ENCODE assay signal across 1 cellular context in the genomic region with DNA sequence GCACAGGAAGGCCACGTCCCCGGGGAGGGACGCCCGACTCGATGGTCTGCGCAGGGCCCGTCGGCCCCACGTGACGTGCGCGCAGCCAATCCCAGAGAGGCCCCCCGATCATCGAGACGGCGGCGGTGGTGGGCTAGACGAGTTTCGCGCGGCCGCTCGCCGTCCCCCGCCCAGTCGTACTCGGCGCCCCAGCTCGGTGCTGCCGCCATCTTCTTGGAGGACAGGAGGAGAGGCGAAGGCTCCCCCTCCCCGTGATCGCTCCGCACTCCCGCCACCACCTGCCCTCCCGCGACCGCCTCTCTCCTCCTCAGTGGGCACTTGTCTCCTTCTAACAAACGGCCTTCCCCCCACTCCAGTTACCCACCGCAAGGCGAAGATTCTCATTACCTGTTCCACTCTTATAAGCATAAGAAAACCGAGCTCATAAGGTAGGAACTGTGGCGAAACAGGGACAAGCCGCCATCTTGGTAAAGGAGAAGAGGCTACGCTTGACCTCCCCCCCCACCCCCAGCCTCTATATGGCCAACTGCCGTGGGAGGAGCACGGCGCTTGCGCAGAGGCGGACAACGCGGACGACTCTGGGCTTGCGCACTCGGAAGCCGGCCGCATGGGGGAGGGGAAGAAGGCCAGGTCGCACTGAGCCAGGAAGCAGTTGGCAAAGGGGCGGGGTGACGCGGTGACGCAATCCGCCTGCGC.
TF ChIP-seq lines count a peak whose summit lies in the region.

A gene with protein sequence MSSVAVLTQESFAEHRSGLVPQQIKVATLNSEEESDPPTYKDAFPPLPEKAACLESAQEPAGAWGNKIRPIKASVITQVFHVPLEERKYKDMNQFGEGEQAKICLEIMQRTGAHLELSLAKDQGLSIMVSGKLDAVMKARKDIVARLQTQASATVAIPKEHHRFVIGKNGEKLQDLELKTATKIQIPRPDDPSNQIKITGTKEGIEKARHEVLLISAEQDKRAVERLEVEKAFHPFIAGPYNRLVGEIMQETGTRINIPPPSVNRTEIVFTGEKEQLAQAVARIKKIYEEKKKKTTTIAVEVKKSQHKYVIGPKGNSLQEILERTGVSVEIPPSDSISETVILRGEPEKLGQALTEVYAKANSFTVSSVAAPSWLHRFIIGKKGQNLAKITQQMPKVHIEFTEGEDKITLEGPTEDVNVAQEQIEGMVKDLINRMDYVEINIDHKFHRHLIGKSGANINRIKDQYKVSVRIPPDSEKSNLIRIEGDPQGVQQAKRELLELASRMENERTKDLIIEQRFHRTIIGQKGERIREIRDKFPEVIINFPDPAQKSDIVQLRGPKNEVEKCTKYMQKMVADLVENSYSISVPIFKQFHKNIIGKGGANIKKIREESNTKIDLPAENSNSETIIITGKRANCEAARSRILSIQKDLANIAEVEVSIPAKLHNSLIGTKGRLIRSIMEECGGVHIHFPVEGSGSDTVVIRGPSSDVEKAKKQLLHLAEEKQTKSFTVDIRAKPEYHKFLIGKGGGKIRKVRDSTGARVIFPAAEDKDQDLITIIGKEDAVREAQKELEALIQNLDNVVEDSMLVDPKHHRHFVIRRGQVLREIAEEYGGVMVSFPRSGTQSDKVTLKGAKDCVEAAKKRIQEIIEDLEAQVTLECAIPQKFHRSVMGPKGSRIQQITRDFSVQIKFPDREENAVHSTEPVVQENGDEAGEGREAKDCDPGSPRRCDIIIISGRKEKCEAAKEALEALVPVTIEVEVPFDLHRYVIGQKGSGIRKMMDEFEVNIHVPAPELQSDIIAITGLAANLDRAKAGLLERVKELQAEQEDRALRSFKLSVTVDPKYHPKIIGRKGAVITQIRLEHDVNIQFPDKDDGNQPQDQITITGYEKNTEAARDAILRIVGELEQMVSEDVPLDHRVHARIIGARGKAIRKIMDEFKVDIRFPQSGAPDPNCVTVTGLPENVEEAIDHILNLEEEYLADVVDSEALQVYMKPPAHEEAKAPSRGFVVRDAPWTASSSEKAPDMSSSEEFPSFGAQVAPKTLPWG (N-terminal part only) (minus strand): TSS at position 490 of the 696 bp plus-strand sequence. CDS start 48,803 bp downstream, outside the sequence.

TF ChIP-seq in HepG2, 621 proteins besides CTCF, POLR2A, EP300 and RAD21 (continued from another document and continues in another):
- TF ChIP-seq, protein P1, sequence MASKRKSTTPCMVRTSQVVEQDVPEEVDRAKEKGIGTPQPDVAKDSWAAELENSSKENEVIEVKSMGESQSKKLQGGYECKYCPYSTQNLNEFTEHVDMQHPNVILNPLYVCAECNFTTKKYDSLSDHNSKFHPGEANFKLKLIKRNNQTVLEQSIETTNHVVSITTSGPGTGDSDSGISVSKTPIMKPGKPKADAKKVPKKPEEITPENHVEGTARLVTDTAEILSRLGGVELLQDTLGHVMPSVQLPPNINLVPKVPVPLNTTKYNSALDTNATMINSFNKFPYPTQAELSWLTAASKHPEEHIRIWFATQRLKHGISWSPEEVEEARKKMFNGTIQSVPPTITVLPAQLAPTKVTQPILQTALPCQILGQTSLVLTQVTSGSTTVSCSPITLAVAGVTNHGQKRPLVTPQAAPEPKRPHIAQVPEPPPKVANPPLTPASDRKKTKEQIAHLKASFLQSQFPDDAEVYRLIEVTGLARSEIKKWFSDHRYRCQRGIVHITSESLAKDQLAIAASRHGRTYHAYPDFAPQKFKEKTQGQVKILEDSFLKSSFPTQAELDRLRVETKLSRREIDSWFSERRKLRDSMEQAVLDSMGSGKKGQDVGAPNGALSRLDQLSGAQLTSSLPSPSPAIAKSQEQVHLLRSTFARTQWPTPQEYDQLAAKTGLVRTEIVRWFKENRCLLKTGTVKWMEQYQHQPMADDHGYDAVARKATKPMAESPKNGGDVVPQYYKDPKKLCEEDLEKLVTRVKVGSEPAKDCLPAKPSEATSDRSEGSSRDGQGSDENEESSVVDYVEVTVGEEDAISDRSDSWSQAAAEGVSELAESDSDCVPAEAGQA (IDR thresholded peaks at IDR 0.05; ENCODE audit: low read depth): peak; percentile 90
- TF ChIP-seq, protein P1 (CRISPR knock-in tag; IDR thresholded peaks at IDR 0.05; ENCODE audit: borderline replicate concordance): 0 out of 2 replicates have a peak, but pooled peaks have one; percentile 60
- peak; percentile 29; the same call in 1 of the 2 replicates for TF ChIP-seq MIXL1 (CRISPR knock-in tag; IDR thresholded peaks at IDR 0.05)
- no peak for TF ChIP-seq HOXA9 (CRISPR knock-in tag; IDR thresholded peaks at IDR 0.05; ENCODE audit: borderline replicate concordance)
- TF ChIP-seq THYN1 (CRISPR knock-in tag; IDR thresholded peaks at IDR 0.05; ENCODE audit: borderline replicate concordance, low read depth): no peak
- TF ChIP-seq ZNF317 (CRISPR knock-in tag; IDR thresholded peaks at IDR 0.05): peak; percentile 93
- no peak for TF ChIP-seq JUNB (CRISPR knock-in tag; IDR thresholded peaks at IDR 0.05; ENCODE audit: borderline replicate concordance)
- TF ChIP-seq KDM4B (CRISPR knock-in tag; IDR thresholded peaks at IDR 0.05): peak; percentile 81; the same call in 1 of the 2 replicates
- no peak; the same call in 1 of the 2 replicates for TF ChIP-seq TGIF2 (CRISPR knock-in tag; IDR thresholded peaks at IDR 0.05)
- no peak; the same call in 1 of the 2 replicates for TF ChIP-seq KLF15 (CRISPR knock-in tag; IDR thresholded peaks at IDR 0.05; ENCODE audit: borderline replicate concordance)
- no peak; the same call in 1 of the 2 replicates for TF ChIP-seq ZNF703 (CRISPR knock-in tag; IDR thresholded peaks at IDR 0.05; ENCODE audit: borderline replicate concordance)
- no peak; the same call in 1 of the 2 replicates for TF ChIP-seq ZNF766 (CRISPR knock-in tag; IDR thresholded peaks at IDR 0.05; ENCODE audit: borderline replicate concordance)
- no peak for TF ChIP-seq ZNF430 (CRISPR knock-in tag; IDR thresholded peaks at IDR 0.05)
- TF ChIP-seq ZNF354B (CRISPR knock-in tag; IDR thresholded peaks at IDR 0.05): no peak; the same call in 1 of the 2 replicates
- TF ChIP-seq ZBTB38 (CRISPR knock-in tag; IDR thresholded peaks at IDR 0.05): peak; percentile 83; the same call in 1 of the 2 replicates
- peak; percentile 75 for TF ChIP-seq ZSCAN21 (CRISPR knock-in tag; IDR thresholded peaks at IDR 0.05; ENCODE audit: borderline replicate concordance)
- peak; percentile 84; the same call in 1 of the 2 replicates for TF ChIP-seq ZC3H13 (CRISPR knock-in tag; IDR thresholded peaks at IDR 0.05)
- peak; percentile 49; the same call in 1 of the 2 replicates for TF ChIP-seq ZNF589 (CRISPR knock-in tag; conservative IDR thresholded peaks at IDR 0.05)
- TF ChIP-seq HNRNPH1 (optimal IDR thresholded peaks at IDR 0.05; ENCODE audit: low read depth, low read length): peak; percentile 69
- no peak; the same call in 1 of the 2 replicates for TF ChIP-seq ZSCAN12 (CRISPR knock-in tag; IDR thresholded peaks at IDR 0.05)
- TF ChIP-seq, protein P2, sequence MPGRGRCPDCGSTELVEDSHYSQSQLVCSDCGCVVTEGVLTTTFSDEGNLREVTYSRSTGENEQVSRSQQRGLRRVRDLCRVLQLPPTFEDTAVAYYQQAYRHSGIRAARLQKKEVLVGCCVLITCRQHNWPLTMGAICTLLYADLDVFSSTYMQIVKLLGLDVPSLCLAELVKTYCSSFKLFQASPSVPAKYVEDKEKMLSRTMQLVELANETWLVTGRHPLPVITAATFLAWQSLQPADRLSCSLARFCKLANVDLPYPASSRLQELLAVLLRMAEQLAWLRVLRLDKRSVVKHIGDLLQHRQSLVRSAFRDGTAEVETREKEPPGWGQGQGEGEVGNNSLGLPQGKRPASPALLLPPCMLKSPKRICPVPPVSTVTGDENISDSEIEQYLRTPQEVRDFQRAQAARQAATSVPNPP (CRISPR knock-in tag; IDR thresholded peaks at IDR 0.05): peak; percentile 96
- peak; percentile 44; the same call in 1 of the 2 replicates for TF ChIP-seq SP140L (CRISPR knock-in tag; IDR thresholded peaks at IDR 0.05; ENCODE audit: borderline replicate concordance)
- peak; percentile 12; the same call in 1 of the 2 replicates for TF ChIP-seq ZNF564 (CRISPR knock-in tag; IDR thresholded peaks at IDR 0.05)
- peak; percentile 91 for TF ChIP-seq CEBPG (CRISPR knock-in tag; IDR thresholded peaks at IDR 0.05)
- TF ChIP-seq ZSCAN25 (CRISPR knock-in tag; IDR thresholded peaks at IDR 0.05): peak; percentile 52
- TF ChIP-seq HDAC6 (IDR thresholded peaks at IDR 0.05; ENCODE audit: low read depth, low read length): no peak
- TF ChIP-seq, protein P3, sequence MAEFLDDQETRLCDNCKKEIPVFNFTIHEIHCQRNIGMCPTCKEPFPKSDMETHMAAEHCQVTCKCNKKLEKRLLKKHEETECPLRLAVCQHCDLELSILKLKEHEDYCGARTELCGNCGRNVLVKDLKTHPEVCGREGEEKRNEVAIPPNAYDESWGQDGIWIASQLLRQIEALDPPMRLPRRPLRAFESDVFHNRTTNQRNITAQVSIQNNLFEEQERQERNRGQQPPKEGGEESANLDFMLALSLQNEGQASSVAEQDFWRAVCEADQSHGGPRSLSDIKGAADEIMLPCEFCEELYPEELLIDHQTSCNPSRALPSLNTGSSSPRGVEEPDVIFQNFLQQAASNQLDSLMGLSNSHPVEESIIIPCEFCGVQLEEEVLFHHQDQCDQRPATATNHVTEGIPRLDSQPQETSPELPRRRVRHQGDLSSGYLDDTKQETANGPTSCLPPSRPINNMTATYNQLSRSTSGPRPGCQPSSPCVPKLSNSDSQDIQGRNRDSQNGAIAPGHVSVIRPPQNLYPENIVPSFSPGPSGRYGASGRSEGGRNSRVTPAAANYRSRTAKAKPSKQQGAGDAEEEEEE (CRISPR knock-in tag; IDR thresholded peaks at IDR 0.05; ENCODE audit: borderline replicate concordance): no peak
- TF ChIP-seq, protein P4, sequence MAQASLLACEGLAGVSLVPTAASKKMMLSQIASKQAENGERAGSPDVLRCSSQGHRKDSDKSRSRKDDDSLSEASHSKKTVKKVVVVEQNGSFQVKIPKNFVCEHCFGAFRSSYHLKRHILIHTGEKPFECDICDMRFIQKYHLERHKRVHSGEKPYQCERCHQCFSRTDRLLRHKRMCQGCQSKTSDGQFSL (CRISPR knock-in tag; IDR thresholded peaks at IDR 0.05): peak; percentile 100
- TF ChIP-seq NFE2L2 (IDR thresholded peaks at IDR 0.05; ENCODE audit: low read length): no peak
- TF ChIP-seq MBNL3 (CRISPR knock-in tag; conservative IDR thresholded peaks at IDR 0.05): 0 out of 2 replicates have a peak, but pooled peaks have one; percentile 35
- TF ChIP-seq ZNF644 (CRISPR knock-in tag; IDR thresholded peaks at IDR 0.05; ENCODE audit: low read depth): peak; percentile 64; the same call in 1 of the 2 replicates
- TF ChIP-seq AHR (CRISPR knock-in tag; IDR thresholded peaks at IDR 0.05): peak; percentile 64; the same call in 1 of the 2 replicates
- no peak for TF ChIP-seq ZKSCAN5 (CRISPR knock-in tag; IDR thresholded peaks at IDR 0.05)
- no peak for TF ChIP-seq FOSL1 (CRISPR knock-in tag; IDR thresholded peaks at IDR 0.05; ENCODE audit: borderline replicate concordance)
- TF ChIP-seq, protein P5, sequence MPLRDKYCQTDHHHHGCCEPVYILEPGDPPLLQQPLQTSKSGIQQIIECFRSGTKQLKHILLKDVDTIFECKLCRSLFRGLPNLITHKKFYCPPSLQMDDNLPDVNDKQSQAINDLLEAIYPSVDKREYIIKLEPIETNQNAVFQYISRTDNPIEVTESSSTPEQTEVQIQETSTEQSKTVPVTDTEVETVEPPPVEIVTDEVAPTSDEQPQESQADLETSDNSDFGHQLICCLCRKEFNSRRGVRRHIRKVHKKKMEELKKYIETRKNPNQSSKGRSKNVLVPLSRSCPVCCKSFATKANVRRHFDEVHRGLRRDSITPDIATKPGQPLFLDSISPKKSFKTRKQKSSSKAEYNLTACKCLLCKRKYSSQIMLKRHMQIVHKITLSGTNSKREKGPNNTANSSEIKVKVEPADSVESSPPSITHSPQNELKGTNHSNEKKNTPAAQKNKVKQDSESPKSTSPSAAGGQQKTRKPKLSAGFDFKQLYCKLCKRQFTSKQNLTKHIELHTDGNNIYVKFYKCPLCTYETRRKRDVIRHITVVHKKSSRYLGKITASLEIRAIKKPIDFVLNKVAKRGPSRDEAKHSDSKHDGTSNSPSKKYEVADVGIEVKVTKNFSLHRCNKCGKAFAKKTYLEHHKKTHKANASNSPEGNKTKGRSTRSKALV (CRISPR knock-in tag; IDR thresholded peaks at IDR 0.05): no peak; the same call in 1 of the 2 replicates
- TF ChIP-seq ZNF382 (CRISPR knock-in tag; IDR thresholded peaks at IDR 0.05; ENCODE audit: borderline replicate concordance): no peak
- peak; percentile 88; the same call in 1 of the 2 replicates for TF ChIP-seq ZNF616 (CRISPR knock-in tag; IDR thresholded peaks at IDR 0.05; ENCODE audit: low read depth)
- TF ChIP-seq TBP (CRISPR knock-in tag; IDR thresholded peaks at IDR 0.05): no peak
- peak; percentile 48 for TF ChIP-seq SAP130 (CRISPR knock-in tag; IDR thresholded peaks at IDR 0.05; ENCODE audit: low read depth)
- peak; percentile 27; the same call in 1 of the 2 replicates for TF ChIP-seq RNF2 (conservative IDR thresholded peaks at IDR 0.05; ENCODE audit: low read depth)
- no peak for TF ChIP-seq NONO (IDR thresholded peaks at IDR 0.05)
- TF ChIP-seq NONO (CRISPR knock-in tag; conservative IDR thresholded peaks at IDR 0.05): peak; percentile 86
